21 cellular contexts compared by ENCODE assay signal in genomic region chr1:205443585-205444299, GRCh38. TPM values are rescaled to one million over a fixed set of nuclear protein-coding genes. Genes with fewer than 3 reads are reported as not detected.
DNase-seq lines count a peak whose midpoint lies in the region; ATAC-seq, FAIRE-seq and TF ChIP-seq lines count a peak whose summit lies in the region.
"Had no signal": no experiment of that assay in that cellular context is flagged by ENCODE, and none has a peak within 500 bp of the region (broad histone marks: within the 10 kb centered on the region; RNA-seq: fewer than 3 reads in every experiment).

No MANE protein-coding gene starts in this region.

- H3K9ac ChIP-seq in HUES6 (ENCODE audit: low read length) (peak overlapping the region; percentile 36), H1 (replicated peaks in 1 of 4; ENCODE audit: extremely low read depth in 1 of 4, low read depth in 3 of 4, low read length in 3 of 4) (peak overlapping the region in 1 of 4 experiments; percentile 13; a peak in 2 of 7 replicates)

- peak overlapping the region; percentile 60 for H3K18ac ChIP-seq in H1 (ENCODE audit: extremely low read depth, low read length)

- peak overlapping the region; percentile 84; the same call in 1 of the 2 replicates for H2BK15ac ChIP-seq in H1 (ENCODE audit: low read length)

- no peak for ATAC-seq in stimulated activated memory B cell treated with anti-CD40 and anti-IgM and Interleukin-4, amounts not matched to agents 10 μg/mL and 1 μg/mL and 100 μg/mL, for 72 hours
- ATAC-seq: natural killer cell, sciatic nerve had no signal

- WGBS in H1 (ENCODE audit: extremely low coverage in 1 of 2, insufficient coverage in 1 of 2, insufficient read length in 1 of 2, insufficient replicate concordance in 2 of 2, low coverage in 1 of 2, low lambda C conversion rate in 2 of 2, missing lambda C conversion rate in 1 of 2), 2 experiments, result 57% methylated on average over 6 of the region's 7 CpGs; no CpG with 5 or more reads in 1 of the 2 experiments

- intact Hi-C loops in activated T-helper 1 cell treated with anti-CD3 and anti-CD28 coated beads, Interleukin-12 subunit alpha, Interleukin-12 subunit beta, Interleukin-2, Interleukin-4 antibody, amounts not matched to agents 30 ng/mL and 10 ng/mL and 1 ng/mL, durations not matched to agents 14 hours and 24 hours and 36 hours (cut with micrococcal nuclease), result loop anchor here (10.0 kb wide), 1 partner anchor 179 kb away; no protein-coding TSS in a partner anchor

- H3K4me3 Mint-ChIP-seq in stimulated activated memory B cell treated with anti-CD40 and anti-IgM and Interleukin-4, amounts not matched to agents 10 μg/mL and 1 μg/mL and 100 μg/mL, for 72 hours, result no peak overlapping the region
- H3K4me3 Mint-ChIP-seq in activated T-helper 1 cell treated with anti-CD3 and anti-CD28 coated beads, Interleukin-12 subunit alpha, Interleukin-12 subunit beta, Interleukin-2, Interleukin-4 antibody, amounts not matched to agents 30 ng/mL and 10 ng/mL and 1 ng/mL, durations not matched to agents 14 hours and 24 hours and 36 hours, result no peak overlapping the region
- H3K4me3 Mint-ChIP-seq: mesothelial cell of epicardium, natural killer cell had no signal

- peaks cover 50% of the 10 kb centered on the region for H3K4me1 Mint-ChIP-seq in stimulated activated memory B cell treated with anti-CD40 and anti-IgM and Interleukin-4, amounts not matched to agents 10 μg/mL and 1 μg/mL and 100 μg/mL, for 72 hours
- H3K4me1 Mint-ChIP-seq in activated T-helper 1 cell treated with anti-CD3 and anti-CD28 coated beads, Interleukin-12 subunit alpha, Interleukin-12 subunit beta, Interleukin-2, Interleukin-4 antibody, amounts not matched to agents 30 ng/mL and 10 ng/mL and 1 ng/mL, durations not matched to agents 14 hours and 24 hours and 36 hours (ENCODE audit: low read depth), result peaks cover 15% of the 10 kb centered on the region

- H3K36me3 Mint-ChIP-seq in stimulated activated memory B cell treated with anti-CD40 and anti-IgM and Interleukin-4, amounts not matched to agents 10 μg/mL and 1 μg/mL and 100 μg/mL, for 72 hours, result no peaks in the 10 kb centered on the region
- H3K36me3 Mint-ChIP-seq in activated T-helper 1 cell treated with anti-CD3 and anti-CD28 coated beads, Interleukin-12 subunit alpha, Interleukin-12 subunit beta, Interleukin-2, Interleukin-4 antibody, amounts not matched to agents 30 ng/mL and 10 ng/mL and 1 ng/mL, durations not matched to agents 14 hours and 24 hours and 36 hours (ENCODE audit: low read depth), result no peaks in the 10 kb centered on the region
- H3K36me3 Mint-ChIP-seq: CD4-positive, CD25-positive, alpha-beta regulatory T cell; mesothelial cell of epicardium; natural killer cell had no signal

- H3K36me3 ChIP-seq in HUES6 (ENCODE audit: control insufficient read depth, insufficient read depth, low read length), result no peaks in the 10 kb centered on the region
- no peaks in the 10 kb centered on the region for H3K36me3 ChIP-seq in SJCRH30
- peaks cover 0 to 3% (median 0%) of the 10 kb centered on the region in 4 experiments; a peak in 2 of 8 replicates for H3K36me3 ChIP-seq in H1 (ENCODE audit: control insufficient read depth in 2 of 4, insufficient read depth in 4 of 4, low read length in 3 of 4)
- H3K36me3 ChIP-seq: SJSA1, suprapubic skin, vagina had no signal

- POLR2A ChIA-PET in H1 (lab: Charles Lee; ENCODE audit: partially characterized antibody), result interaction anchor here (0.8 to 13.3 kb wide), 7 partner anchors 9 to 144 kb away, joined by 3 to 220 read pairs (median 6); partner anchors contain the start of gene BLACAT1

- no peaks in the 10 kb centered on the region for H3K9me3 Mint-ChIP-seq in stimulated activated memory B cell treated with anti-CD40 and anti-IgM and Interleukin-4, amounts not matched to agents 10 μg/mL and 1 μg/mL and 100 μg/mL, for 72 hours
- no peaks in the 10 kb centered on the region for H3K9me3 Mint-ChIP-seq in activated T-helper 1 cell treated with anti-CD3 and anti-CD28 coated beads, Interleukin-12 subunit alpha, Interleukin-12 subunit beta, Interleukin-2, Interleukin-4 antibody, amounts not matched to agents 30 ng/mL and 10 ng/mL and 1 ng/mL, durations not matched to agents 14 hours and 24 hours and 36 hours
- H3K9me3 Mint-ChIP-seq: mesothelial cell of epicardium, natural killer cell had no signal

- no peak for DNase-seq in SJCRH30
- DNase-seq in H1 (ENCODE audit: low read depth in 1 of 2, low spot score in 2 of 2), result no peak
- no peak for DNase-seq in retina
- no peak for DNase-seq in NCI-H748 (lab: John Stamatoyannopoulos, UW; ENCODE audit: unreplicated experiment)
- DNase-seq in activated T-helper 1 cell treated with anti-CD3 and anti-CD28 coated beads, Interleukin-12 subunit alpha, Interleukin-12 subunit beta, Interleukin-2, Interleukin-4 antibody, amounts not matched to agents 30 ng/mL and 10 ng/mL and 1 ng/mL, durations not matched to agents 14 hours and 24 hours and 36 hours (ENCODE audit: low spot score), result no peak
- DNase-seq: activated CD8-positive, alpha-beta memory T cell treated with anti-CD3 and anti-CD28 coated beads, Interleukin-2, amount 50 U/mL, for 4 hours; activated effector memory CD4-positive, alpha-beta T cell treated with Interleukin-2 at 50 U/mL for 16 hours; CD4-positive, CD25-positive, alpha-beta regulatory T cell; natural killer cell; NCI-H1694 treated with DMSO at 0.1 percent for 48 hours; NCI-H774; T-helper 2 cell had no signal

- no peak overlapping the region for H4K5ac ChIP-seq in H1 (ENCODE audit: insufficient read length, low read depth, low read length)

- H3K9me3 ChIP-seq in HUES6 (ENCODE audit: control insufficient read depth, insufficient read depth, low read depth, low read length), result no peaks in the 10 kb centered on the region
- H3K9me3 ChIP-seq in SJCRH30 (replicated peaks), result no peaks in the 10 kb centered on the region
- no peaks in the 10 kb centered on the region for H3K9me3 ChIP-seq in H1 (ENCODE audit: insufficient read depth in 2 of 2, low read depth in 1 of 2, low read length in 1 of 2)
- H3K9me3 ChIP-seq: SJSA1, suprapubic skin, vagina had no signal

- CTCF ChIA-PET in H1 (lab: Charles Lee; ENCODE audit: partially characterized antibody), result interaction anchor here (0.5 to 30.2 kb wide), 11 partner anchors 10 to 554 kb away, joined by 3 to 767 read pairs (median 4); partner anchors contain the start of genes BLACAT1 and LEMD1

- no peak overlapping the region for H3K14ac ChIP-seq in H1 (ENCODE audit: insufficient read length)

- peak in 1 of 2 experiments; percentile 44; a peak in 1 of 3 replicates for TF ChIP-seq POLR2A in H1 (IDR thresholded peaks at IDR 0.05; ENCODE audit: control extremely low read depth in 1 of 2, low read depth in 2 of 2, low read length in 2 of 2)

- peak overlapping the region; percentile 10 for H3K27ac Mint-ChIP-seq in stimulated activated memory B cell treated with anti-CD40 and anti-IgM and Interleukin-4, amounts not matched to agents 10 μg/mL and 1 μg/mL and 100 μg/mL, for 72 hours
- no peak overlapping the region for H3K27ac Mint-ChIP-seq in activated T-helper 1 cell treated with anti-CD3 and anti-CD28 coated beads, Interleukin-12 subunit alpha, Interleukin-12 subunit beta, Interleukin-2, Interleukin-4 antibody, amounts not matched to agents 30 ng/mL and 10 ng/mL and 1 ng/mL, durations not matched to agents 14 hours and 24 hours and 36 hours
- H3K27ac Mint-ChIP-seq: natural killer cell had no signal

- no peak overlapping the region for H2AFZ ChIP-seq in H1 (ENCODE audit: low read length)

- 0 out of 2 replicates have a peak overlapping the region, but pooled peaks have one; percentile 30 for H4K8ac ChIP-seq in H1 (ENCODE audit: extremely low read depth, insufficient read depth, low read length)

- H4K91ac ChIP-seq in H1 (replicated peaks; ENCODE audit: insufficient read length, low read length), result peak overlapping the region; percentile 92

- H3K4ac ChIP-seq in H1 (replicated peaks; ENCODE audit: insufficient read length, low read depth, low read length), result peak overlapping the region; percentile 59

- H2AK5ac ChIP-seq in H1 (ENCODE audit: low read depth, low read length), result peak overlapping the region; percentile 99

- peak overlapping the region; percentile 1 for H2BK120ac ChIP-seq in H1 (replicated peaks; ENCODE audit: low read depth, low read length)

- TF ChIP-seq CTCF in H1 (IDR thresholded peaks at IDR 0.05; ENCODE audit: control extremely low read depth in 1 of 3, insufficient read depth in 1 of 3, low read depth in 1 of 3, low read length in 3 of 3), result no peak

- peak overlapping the region; percentile 27 for H2BK20ac ChIP-seq in H1 (ENCODE audit: low read length)

- peaks cover 2% of the 10 kb centered on the region; the same call in 1 of the 2 replicates for H3K23me2 ChIP-seq in H1 (ENCODE audit: low read depth, low read length)

- no peaks in the 10 kb centered on the region for H3K27me3 Mint-ChIP-seq in stimulated activated memory B cell treated with anti-CD40 and anti-IgM and Interleukin-4, amounts not matched to agents 10 μg/mL and 1 μg/mL and 100 μg/mL, for 72 hours
- H3K27me3 Mint-ChIP-seq in activated T-helper 1 cell treated with anti-CD3 and anti-CD28 coated beads, Interleukin-12 subunit alpha, Interleukin-12 subunit beta, Interleukin-2, Interleukin-4 antibody, amounts not matched to agents 30 ng/mL and 10 ng/mL and 1 ng/mL, durations not matched to agents 14 hours and 24 hours and 36 hours (ENCODE audit: insufficient read depth), result peaks cover 15% of the 10 kb centered on the region

- H3K4me1 ChIP-seq in HUES6 (ENCODE audit: control insufficient read depth, insufficient read depth, low read length), result peaks cover 94% of the 10 kb centered on the region
- H3K4me1 ChIP-seq in SJCRH30, result peaks cover 83% of the 10 kb centered on the region
- peaks cover 60 to 93% (median 77%) of the 10 kb centered on the region in 4 experiments for H3K4me1 ChIP-seq in H1 (replicated peaks in 1 of 4; ENCODE audit: control insufficient read depth in 3 of 4, insufficient read depth in 4 of 4, low read length in 3 of 4)
- H3K4me1 ChIP-seq: SJSA1 had no signal

- FAIRE-seq in H1 (lab: Jason Lieb, UNC), result no peak
- FAIRE-seq: bronchial epithelial cell, G401.6 had no signal

- TF ChIP-seq RAD21 in H1 (IDR thresholded peaks at IDR 0.05 in 1 of 2, conservative IDR thresholded peaks at IDR 0.05 in 1 of 2; ENCODE audit: low read depth in 2 of 2, low read length in 2 of 2), result no peak

- H3K79me1 ChIP-seq in H1 (ENCODE audit: low read depth, low read length), result peaks cover 2% of the 10 kb centered on the region; the same call in 1 of the 2 replicates

- H4K20me1 ChIP-seq in H1 (replicated peaks in 1 of 2; ENCODE audit: control insufficient read depth in 1 of 2, insufficient read depth in 2 of 2, low read length in 2 of 2), result peaks cover 4% of the 10 kb centered on the region in 2 experiments

- no peak for TF ChIP-seq EP300 in H1 (IDR thresholded peaks at IDR 0.05; ENCODE audit: borderline replicate concordance in 1 of 2, low read depth in 2 of 2, low read length in 2 of 2)

- H2BK5ac ChIP-seq in H1 (ENCODE audit: low read depth, low read length), result peak overlapping the region; percentile 99; the same call in 1 of the 2 replicates

- H3K27me3 ChIP-seq in HUES6 (ENCODE audit: control insufficient read depth, insufficient read depth, low read length) (no peaks in the 10 kb centered on the region), SJCRH30 (no peaks in the 10 kb centered on the region), H1 (replicated peaks in 1 of 4; ENCODE audit: control insufficient read depth in 3 of 4, extremely low read depth in 1 of 4, insufficient read depth in 3 of 4, low read length in 3 of 4) (peaks cover 0 to 3% (median 0%) of the 10 kb centered on the region in 4 experiments; a peak in 1 of 7 replicates)
- H3K27me3 ChIP-seq: vagina had no signal

- H3K23ac ChIP-seq in H1 (ENCODE audit: insufficient read length), result no peak overlapping the region

- H3K79me2 ChIP-seq in H1 (ENCODE audit: control insufficient read depth in 1 of 2, insufficient read depth in 2 of 2, low read length in 2 of 2), result no peaks in the 10 kb centered on the region

- H3K4me3 ChIP-seq in HUES6 (ENCODE audit: low read depth, low read length), result peak overlapping the region; percentile 42
- no peak overlapping the region for H3K4me3 ChIP-seq in SJCRH30
- H3K4me3 ChIP-seq in H1 (ENCODE audit: extremely low read depth in 1 of 4, insufficient read depth in 2 of 4, low read depth in 3 of 4, low read length in 4 of 4), result peak overlapping the region in 3 of 4 experiments; percentile 20 to 46 (median 30); a peak in 4 of 8 replicates
- H3K4me3 ChIP-seq: SJSA1 had no signal

- H3K27ac ChIP-seq in HUES6 (ENCODE audit: low read depth, low read length) (peak overlapping the region; percentile 92), SJCRH30 (peak overlapping the region; percentile 99), H1 (ENCODE audit: low read depth, low read length) (peak overlapping the region; percentile 74)
- H3K27ac ChIP-seq: SJSA1, suprapubic skin, vagina had no signal

- peak overlapping the region; percentile 96 for H2BK12ac ChIP-seq in H1 (ENCODE audit: low read depth, low read length)

- no peak overlapping the region for H3K56ac ChIP-seq in H1 (replicated peaks; ENCODE audit: insufficient read length, low read depth, low read length)

- H3K4me2 ChIP-seq in H1 (ENCODE audit: insufficient read depth in 1 of 2, low read depth in 2 of 2, low read length in 2 of 2), result peak overlapping the region; percentile 65 to 80

RNA-seq across cellular contexts. Expression of gene BLACAT1, which starts 12.1 kb away (rescaled TPM):
- 1.1 and 1.4 TPM in 2 replicates for total RNA-seq in SJCRH30 (2014; rRNA removed; shearing (Covaris generic))
- total RNA-seq in H1 (2021; fragmentation: NEBNext Ultra II Directional; extraction: Animal tissue kit (Norgen Biotek cat#: 25700)), result 3.5 and 3.8 TPM in 2 replicates
- polyA plus RNA-seq in H1 (2011; rRNA removed), result 6.3 and 10.5 TPM in 2 replicates
- polyA plus RNA-seq in H1 (2011; cell fraction: cytosol; rRNA removed), result 7.2 TPM
- 18.7 TPM for polyA plus RNA-seq in H1 (2011; cell fraction: nucleus; rRNA removed)
- polyA plus RNA-seq in H1 (2012, experiment 1 of 2), result 6.7 to 8.3 TPM (median 7.4 TPM) in 4 replicates
- 5.7 TPM for polyA plus RNA-seq in H1 (2012, experiment 2 of 2)
- polyA plus RNA-seq in H1 (2013, experiment 1 of 2), result 3.9 TPM
- polyA plus RNA-seq in H1 (2013, experiment 2 of 2), result 3.9 TPM
- polyA minus RNA-seq in H1 (2011; rRNA and poly(A)+ RNA removed), result 13.1 and 19.7 TPM in 2 replicates
- 4.6 TPM for polyA minus RNA-seq in H1 (2011; cell fraction: cytosol; rRNA and poly(A)+ RNA removed)
- 11.3 TPM for polyA minus RNA-seq in H1 (2011; cell fraction: nucleus; rRNA and poly(A)+ RNA removed)
- total RNA-seq in activated T-helper 1 cell treated with anti-CD3 and anti-CD28 coated beads, Interleukin-12 subunit alpha, Interleukin-12 subunit beta, Interleukin-2, Interleukin-4 antibody, amounts not matched to agents 30 ng/mL and 10 ng/mL and 1 ng/mL, durations not matched to agents 14 hours and 24 hours and 36 hours, result 0.16 and 0.24 TPM in 2 replicates
- total RNA-seq: SJSA1, suprapubic skin had no signal
- polyA plus RNA-seq: CD4-positive, CD25-positive, alpha-beta regulatory T cell had no signal

RNA-seq across cellular contexts. Expression of gene LEMD1, which starts 21.9 kb away (rescaled TPM):
- 1.5 and 1.7 TPM in 2 replicates for total RNA-seq in SJCRH30 (2014; rRNA removed; shearing (Covaris generic))
- total RNA-seq in H1 (2021; fragmentation: NEBNext Ultra II Directional; extraction: Animal tissue kit (Norgen Biotek cat#: 25700)), result 9.7 and 10.5 TPM in 2 replicates
- 10.0 and 10.8 TPM in 2 replicates for polyA plus RNA-seq in H1 (2011; rRNA removed)
- 10.9 TPM for polyA plus RNA-seq in H1 (2011; cell fraction: cytosol; rRNA removed)
- polyA plus RNA-seq in H1 (2011; cell fraction: nucleus; rRNA removed), result 23.6 TPM
- 10.3 to 15.4 TPM (median 12.6 TPM) in 4 replicates for polyA plus RNA-seq in H1 (2012, experiment 1 of 2)
- 7.8 TPM for polyA plus RNA-seq in H1 (2012, experiment 2 of 2)
- polyA plus RNA-seq in H1 (2013, experiment 1 of 2), result 6.0 TPM
- 5.7 TPM for polyA plus RNA-seq in H1 (2013, experiment 2 of 2)
- 14.7 and 17.6 TPM in 2 replicates for polyA minus RNA-seq in H1 (2011; rRNA and poly(A)+ RNA removed)
- 13.7 TPM for polyA minus RNA-seq in H1 (2011; cell fraction: cytosol; rRNA and poly(A)+ RNA removed)
- polyA minus RNA-seq in H1 (2011; cell fraction: nucleus; rRNA and poly(A)+ RNA removed), result 13.6 TPM
- total RNA-seq in activated T-helper 1 cell treated with anti-CD3 and anti-CD28 coated beads, Interleukin-12 subunit alpha, Interleukin-12 subunit beta, Interleukin-2, Interleukin-4 antibody, amounts not matched to agents 30 ng/mL and 10 ng/mL and 1 ng/mL, durations not matched to agents 14 hours and 24 hours and 36 hours, result not detected in 2 replicates
- total RNA-seq: CD4-positive, CD25-positive, alpha-beta regulatory T cell; natural killer cell; sciatic nerve; SJSA1; vagina had no signal
- polyA plus RNA-seq: CD4-positive, CD25-positive, alpha-beta regulatory T cell had no signal
